1 cellular context compared by ENCODE assay signal in genomic region chr4:4719446-4719845, GRCh38.
TF ChIP-seq lines count a peak whose summit lies in the region.

No MANE protein-coding gene starts in this region.

TF ChIP-seq in WTC11, 78 proteins besides CTCF, POLR2A, EP300 and RAD21 (continued from another document):
- TF ChIP-seq ZNF532 (CRISPR knock-in tag; IDR thresholded peaks at IDR 0.05; ENCODE audit: borderline replicate concordance) = no peak
- no peak for TF ChIP-seq GTF2I (CRISPR knock-in tag; conservative IDR thresholded peaks at IDR 0.05)
- TF ChIP-seq AR (CRISPR knock-in tag; IDR thresholded peaks at IDR 0.05) = no peak
- TF ChIP-seq ZNF121 (CRISPR knock-in tag; IDR thresholded peaks at IDR 0.05) = no peak
- TF ChIP-seq CBFB (CRISPR knock-in tag; IDR thresholded peaks at IDR 0.05; ENCODE audit: low read depth) = no peak
- no peak for TF ChIP-seq NFYB (CRISPR knock-in tag; conservative IDR thresholded peaks at IDR 0.05; ENCODE audit: low read depth)
- no peak for TF ChIP-seq EMX1 (CRISPR knock-in tag; IDR thresholded peaks at IDR 0.05)
- TF ChIP-seq ZNF219 (CRISPR knock-in tag; IDR thresholded peaks at IDR 0.05; ENCODE audit: borderline replicate concordance) = no peak
TF ChIP-seq in WTC11: peak in this region for 0.
